Comparison of ENCODE assay signal across 16 cellular contexts in genomic region chr9:76595645-76596044, GRCh38.
DNase-seq lines count a peak whose midpoint lies in the region; ATAC-seq and TF ChIP-seq lines count a peak whose summit lies in the region.
"Had no signal": no experiment of that assay in that cellular context is flagged by ENCODE, and none has a peak within 500 bp of the region (broad histone marks: within the 10 kb centered on the region; RNA-seq: fewer than 3 reads in every experiment).

No MANE protein-coding gene starts in this region.

- no peaks in the 10 kb centered on the region for H4K20me1 ChIP-seq in OCI-LY1 (ENCODE audit: insufficient read depth, low read length)

- H3K27ac ChIP-seq in HUES48 (ENCODE audit: low read depth, low read length) (peak overlapping the region; percentile 90), OCI-LY1 (ENCODE audit: low read depth, low read length, poor library complexity, severe bottlenecking) (peak overlapping the region; percentile 68), heart right ventricle (peak overlapping the region in 1 of 10 donors; percentile 54)

- H3K27ac Mint-ChIP-seq in stimulated activated effector memory CD8-positive, alpha-beta T cell treated with anti-CD3 and anti-CD28 coated beads, Interleukin-12 subunit alpha, Interleukin-12 subunit beta, amount 100 ng/mL, for 72 hours: no peak overlapping the region
- H3K27ac Mint-ChIP-seq: activated naive CD4-positive, alpha-beta T cell treated with anti-CD3 and anti-CD28 coated beads, Interleukin-2, amount 50 U/mL, for 72 hours; T-cell had no signal

- peak overlapping the region; percentile 18; the same call in 1 of the 2 replicates for H3K4me2 ChIP-seq in OCI-LY1 (ENCODE audit: low read length)

- peaks cover 8% of the 10 kb centered on the region for H3K4me1 Mint-ChIP-seq in stimulated activated effector memory CD8-positive, alpha-beta T cell treated with anti-CD3 and anti-CD28 coated beads, Interleukin-12 subunit alpha, Interleukin-12 subunit beta, amount 100 ng/mL, for 72 hours

- no peaks in the 10 kb centered on the region for H3K9me2 ChIP-seq in OCI-LY1 (ENCODE audit: low read depth, low read length)

- H3K4me3 ChIP-seq in HUES48 (ENCODE audit: low read depth, low read length) (peak overlapping the region; percentile 22; the same call in 1 of the 2 replicates), OCI-LY1 (ENCODE audit: low read depth, low read length, poor library complexity, severe bottlenecking) (no peak overlapping the region), heart right ventricle (no peak overlapping the region)
- H3K4me3 ChIP-seq: GM12878 had no signal

- intact Hi-C loops in heart right ventricle (cut with DNase I): no loop called here

- H3K27me3 ChIP-seq in HUES48 (ENCODE audit: control insufficient read depth, insufficient read depth, low read length) (no peaks in the 10 kb centered on the region), OCI-LY1 (ENCODE audit: insufficient read depth, low read length) (no peaks in the 10 kb centered on the region), heart right ventricle (peaks cover 0 to 3% (median 0%) of the 10 kb centered on the region in 7 donors)

- H3K36me3 Mint-ChIP-seq in stimulated activated effector memory CD8-positive, alpha-beta T cell treated with anti-CD3 and anti-CD28 coated beads, Interleukin-12 subunit alpha, Interleukin-12 subunit beta, amount 100 ng/mL, for 72 hours: no peaks in the 10 kb centered on the region
- H3K36me3 Mint-ChIP-seq: activated naive CD4-positive, alpha-beta T cell treated with anti-CD3 and anti-CD28 coated beads, Interleukin-2, amount 50 U/mL, for 72 hours; CD4-positive, CD25-positive, alpha-beta regulatory T cell; T-cell had no signal

- H3K9me3 ChIP-seq in HUES48 (ENCODE audit: control insufficient read depth, insufficient read depth, low read length) (no peaks in the 10 kb centered on the region), OCI-LY1 (ENCODE audit: low read length) (no peaks in the 10 kb centered on the region), heart right ventricle (no peaks in the 10 kb centered on the region)

- ATAC-seq in heart right ventricle (peak in 6 of 8 donors; percentile 24 to 66 (median 52)), HG02610 (IDR thresholded peaks at IDR 0.05; ENCODE audit: unreplicated experiment) (no peak)
- peak; percentile 59 for ATAC-seq in stimulated activated effector memory CD8-positive, alpha-beta T cell treated with anti-CD3 and anti-CD28 coated beads, Interleukin-12 subunit alpha, Interleukin-12 subunit beta, amount 100 ng/mL, for 72 hours
- ATAC-seq: activated naive CD4-positive, alpha-beta T cell treated with anti-CD3 and anti-CD28 coated beads, Interleukin-2, amount 50 U/mL, for 72 hours; GM12878; T-cell had no signal

- H3K4me3 Mint-ChIP-seq in stimulated activated effector memory CD8-positive, alpha-beta T cell treated with anti-CD3 and anti-CD28 coated beads, Interleukin-12 subunit alpha, Interleukin-12 subunit beta, amount 100 ng/mL, for 72 hours: no peak overlapping the region
- H3K4me3 Mint-ChIP-seq: CD4-positive, CD25-positive, alpha-beta regulatory T cell; T-cell had no signal

- no peaks in the 10 kb centered on the region for H3K79me2 ChIP-seq in OCI-LY1 (ENCODE audit: insufficient read depth, low read length)

- TF ChIP-seq CTCF in OCI-LY1 (IDR thresholded peaks at IDR 0.05; ENCODE audit: low read length): no peak
- no peak for TF ChIP-seq CTCF in heart right ventricle (IDR thresholded peaks at IDR 0.05)

- DNase-seq in heart right ventricle: no peak
- DNase-seq in stimulated activated effector memory CD8-positive, alpha-beta T cell treated with anti-CD3 and anti-CD28 coated beads, Interleukin-12 subunit alpha, Interleukin-12 subunit beta, amount 100 ng/mL, for 72 hours (ENCODE audit: low spot score in 2 of 2): no peak
- DNase-seq in amygdala (lab: John Stamatoyannopoulos, UW): no peak
- DNase-seq in COR-L47 (lab: John Stamatoyannopoulos, UW): no peak
- DNase-seq: activated CD8-positive, alpha-beta memory T cell treated with anti-CD3 and anti-CD28 coated beads, Interleukin-2, amount 50 U/mL, for 48 hours; CD4-positive, CD25-positive, alpha-beta regulatory T cell; central memory CD4-positive, alpha-beta T cell; EL; NCI-H345; stimulated activated CD4-positive, alpha-beta T cell treated with anti-CD3 and anti-CD28 coated beads, Interleukin-2, amount 100 ng/mL, for 24 hours; T-cell had no signal

- H3K9me3 Mint-ChIP-seq in stimulated activated effector memory CD8-positive, alpha-beta T cell treated with anti-CD3 and anti-CD28 coated beads, Interleukin-12 subunit alpha, Interleukin-12 subunit beta, amount 100 ng/mL, for 72 hours: no peaks in the 10 kb centered on the region
- H3K9me3 Mint-ChIP-seq: activated naive CD4-positive, alpha-beta T cell treated with anti-CD3 and anti-CD28 coated beads, Interleukin-2, amount 50 U/mL, for 72 hours; T-cell had no signal

- H3K4me1 ChIP-seq in HUES48 (ENCODE audit: control insufficient read depth, insufficient read depth, low read length): peaks cover 51% of the 10 kb centered on the region
- peaks cover 50% of the 10 kb centered on the region for H3K4me1 ChIP-seq in OCI-LY1 (ENCODE audit: insufficient read depth, low read length, severe bottlenecking)
- H3K4me1 ChIP-seq in heart right ventricle: peaks cover 0 to 49% (median 0%) of the 10 kb centered on the region in 9 donors

- 49 to 62% methylated on average over 3 of the region's 3 CpGs for WGBS in heart right ventricle, 2 donors

- H3F3A ChIP-seq in OCI-LY1 (ENCODE audit: insufficient read depth, low read length): no peaks in the 10 kb centered on the region

- H3K36me3 ChIP-seq in HUES48 (ENCODE audit: control insufficient read depth, insufficient read depth, low read length) (no peaks in the 10 kb centered on the region), OCI-LY1 (ENCODE audit: insufficient read depth, low read length) (no peaks in the 10 kb centered on the region), heart right ventricle (no peaks in the 10 kb centered on the region)

- H3K9ac ChIP-seq in HUES48 (ENCODE audit: low read depth, low read length) (no peak overlapping the region), OCI-LY1 (ENCODE audit: low read length) (no peak overlapping the region)

- H2AFZ ChIP-seq in OCI-LY1 (ENCODE audit: low read length): no peak overlapping the region
